Comparison of ENCODE assay signal across 26 cellular contexts in genomic region chr3:127900536-127900935, GRCh38. TPM values are rescaled to one million over a fixed set of nuclear protein-coding genes. Genes with fewer than 3 reads are reported as not detected.
"Had no signal": no experiment of that assay in that cellular context is flagged by ENCODE, and none has a peak within 500 bp of the region (broad histone marks: within the 10 kb centered on the region; RNA-seq: fewer than 3 reads in every experiment).

No MANE protein-coding gene starts in this region.

- H3K4me3 ChIP-seq: cardiac muscle cell, coronary artery, gastroesophageal sphincter, left ventricle myocardium inferior, lung, ovary, sigmoid colon, transverse colon, uterus had no signal

- H3K9me3 ChIP-seq: gastroesophageal sphincter, left ventricle myocardium inferior, neutrophil, ovary, sigmoid colon, transverse colon, uterus had no signal

- DNase-seq: activated CD4-positive, alpha-beta T cell treated with anti-CD3 and anti-CD28 coated beads for 36 hours; activated CD4-positive, CD25-positive, alpha-beta regulatory T cell; activated CD8-positive, alpha-beta memory T cell treated with anti-CD3 and anti-CD28 coated beads, Interleukin-2, amount 10 ng/mL, durations not matched to agents 7 days and 5 days; activated CD8-positive, alpha-beta T cell treated with anti-CD3 and anti-CD28 coated beads, Interleukin-2, amount 10 ng/mL, durations not matched to agents 7 days and 5 days; activated naive CD8-positive, alpha-beta T cell treated with anti-CD3 and anti-CD28 coated beads, Interleukin-2, amount 50 U/mL, for 24 hours; activated T-cell treated with anti-CD3 and anti-CD28 coated beads, Interleukin-2, amount 50 U/mL, for 48 hours; effector memory CD8-positive, alpha-beta T cell; erythroblast; head of caudate nucleus; hypothalamus; immature natural killer cell; left ventricle myocardium inferior; nephron progenitor cell; ovary; sigmoid colon; stimulated activated CD4-positive, alpha-beta T cell treated with anti-CD3 and anti-CD28 coated beads, Interleukin-15, amount 100 ng/mL, for 24 hours; stimulated activated CD4-positive, alpha-beta T cell treated with anti-CD3 and anti-CD28 coated beads, Interleukin-2, amount 100 ng/mL, for 24 hours; stimulated activated naive CD4-positive, alpha-beta T cell treated with Interleukin-2 at 50 U/mL for 16 hours; T-cell; transverse colon; uterus had no signal

- H3K27me3 ChIP-seq: cardiac muscle cell, gastroesophageal sphincter, ovary, sigmoid colon, transverse colon, uterus had no signal

- H3K27ac ChIP-seq: cardiac muscle cell, gastroesophageal sphincter, left ventricle myocardium inferior, neutrophil, ovary, sigmoid colon, transverse colon, uterus had no signal

- ATAC-seq: activated CD4-positive, alpha-beta T cell treated with anti-CD3 and anti-CD28 coated beads for 36 hours; activated CD8-positive, alpha-beta memory T cell treated with anti-CD3 and anti-CD28 coated beads, Interleukin-2, amount 10 ng/mL, durations not matched to agents 7 days and 5 days; activated CD8-positive, alpha-beta T cell treated with anti-CD3 and anti-CD28 coated beads, Interleukin-2, amount 10 ng/mL, durations not matched to agents 7 days and 5 days; activated naive CD8-positive, alpha-beta T cell treated with anti-CD3 and anti-CD28 coated beads, Interleukin-2, amount 50 U/mL, for 24 hours; effector memory CD8-positive, alpha-beta T cell; gastroesophageal sphincter; T-cell had no signal

- H3K4me1 ChIP-seq: gastroesophageal sphincter, left ventricle myocardium inferior, sigmoid colon, transverse colon, uterus had no signal

- H3K36me3 ChIP-seq: cardiac muscle cell, gastroesophageal sphincter, left ventricle myocardium inferior, neutrophil, ovary, sigmoid colon, transverse colon, uterus had no signal

RNA-seq across cellular contexts. Expression of gene KBTBD12, which starts 14.5 kb away (rescaled TPM):
- total RNA-seq: activated CD4-positive, alpha-beta T cell treated with anti-CD3 and anti-CD28 coated beads for 36 hours; activated CD8-positive, alpha-beta memory T cell treated with anti-CD3 and anti-CD28 coated beads, Interleukin-2, amount 10 ng/mL, durations not matched to agents 7 days and 5 days; activated CD8-positive, alpha-beta T cell treated with anti-CD3 and anti-CD28 coated beads, Interleukin-2, amount 10 ng/mL, durations not matched to agents 7 days and 5 days; T-cell had no signal
- polyA plus RNA-seq: immature natural killer cell had no signal
